Comparison of ENCODE assay signal across 20 cellular contexts in the genomic region with DNA sequence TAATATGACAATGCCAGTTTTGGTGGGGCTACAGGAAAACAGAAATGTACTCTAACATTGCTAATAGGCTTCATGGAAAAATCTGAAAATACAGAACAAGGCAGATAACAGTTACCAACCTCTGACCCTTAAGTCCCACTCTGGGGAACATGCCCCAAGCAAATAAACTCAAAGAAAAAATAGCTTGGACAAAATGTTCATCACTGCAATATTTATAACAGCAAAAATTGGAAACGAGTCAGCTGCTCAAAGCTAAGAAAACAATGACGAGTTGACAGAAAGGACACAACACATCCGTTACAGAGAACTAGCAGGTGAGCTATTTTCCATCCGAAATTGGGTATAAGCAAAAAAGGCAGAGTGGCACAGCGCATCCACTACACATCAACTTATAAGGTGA.
DNase-seq lines count a peak whose midpoint lies in the region; ATAC-seq and TF ChIP-seq lines count a peak whose summit lies in the region.
"Had no signal": no experiment of that assay in that cellular context is flagged by ENCODE, and none has a peak within 500 bp of the region (broad histone marks: within the 10 kb centered on the region; RNA-seq: fewer than 3 reads in every experiment).

No MANE protein-coding gene starts in this region.

- H3K4me2 ChIP-seq in hepatocyte (no peak overlapping the region), neural progenitor cell (no peak overlapping the region)

- H3K79me2 ChIP-seq in hepatocyte (peaks cover 90% of the 10 kb centered on the region), neural progenitor cell (ENCODE audit: low read depth) (peaks cover 60% of the 10 kb centered on the region)

- no peak overlapping the region for H3K4me3 Mint-ChIP-seq in neural progenitor cell
- H3K4me3 Mint-ChIP-seq: B cell; CD4-positive, alpha-beta T cell had no signal

- no peak overlapping the region for H2AFZ ChIP-seq in hepatocyte
- H2AFZ ChIP-seq in neural progenitor cell (replicated peaks): no peak overlapping the region

- H3K4me1 Mint-ChIP-seq in neural progenitor cell: peaks cover 55% of the 10 kb centered on the region

- no peak for TF ChIP-seq EP300 in suprapubic skin (IDR thresholded peaks at IDR 0.05)

- H3K27me3 Mint-ChIP-seq in neural progenitor cell (ENCODE audit: insufficient read depth, low read depth): no peaks in the 10 kb centered on the region
- H3K27me3 Mint-ChIP-seq: B cell; CD4-positive, alpha-beta T cell had no signal

- H3K27me3 ChIP-seq in adrenal gland (no peaks in the 10 kb centered on the region), hepatocyte (no peaks in the 10 kb centered on the region), suprapubic skin (no peaks in the 10 kb centered on the region), neural progenitor cell (no peaks in the 10 kb centered on the region)
- H3K27me3 ChIP-seq: SJSA1 had no signal

- H4K20me1 ChIP-seq in hepatocyte (ENCODE audit: insufficient read depth, poor library complexity, severe bottlenecking) (peaks cover 19% of the 10 kb centered on the region), neural progenitor cell (ENCODE audit: low read depth) (peaks cover 69% of the 10 kb centered on the region)

- no peak for ATAC-seq in HG03432 (IDR thresholded peaks at IDR 0.05; ENCODE audit: unreplicated experiment)
- ATAC-seq: K562, PC-3 had no signal

- no peak overlapping the region for H3K27ac Mint-ChIP-seq in neural progenitor cell
- H3K27ac Mint-ChIP-seq: B cell; CD4-positive, alpha-beta T cell had no signal

- no peak for TF ChIP-seq POLR2A in adrenal gland (IDR thresholded peaks at IDR 0.05)
- TF ChIP-seq POLR2A in suprapubic skin (IDR thresholded peaks at IDR 0.05): no peak

- 35 to 54% (median 46%) methylated on average over 5 of the region's 5 CpGs for WGBS in adrenal gland, 4 donors
- 92% methylated on average over 5 of the region's 5 CpGs for WGBS in hepatocyte (ENCODE audit: low lambda C conversion rate, missing lambda C conversion rate)
- WGBS in suprapubic skin: 80% methylated on average over 5 of the region's 5 CpGs

- H3K9me2 ChIP-seq in hepatocyte (replicated peaks; ENCODE audit: insufficient read depth): no peaks in the 10 kb centered on the region

- H3K4me1 ChIP-seq in adrenal gland (replicated peaks in 1 of 2) (peaks cover 29 to 78% of the 10 kb centered on the region in 2 donors), hepatocyte (ENCODE audit: insufficient read depth) (peaks cover 43% of the 10 kb centered on the region), suprapubic skin (peaks cover 87% of the 10 kb centered on the region), neural progenitor cell (peaks cover 19% of the 10 kb centered on the region)

- no peak for DNase-seq in adrenal gland
- no peak for DNase-seq in caudate nucleus (lab: John Stamatoyannopoulos, UW)
- no peak for DNase-seq in hepatocyte (ENCODE audit: low spot score)
- DNase-seq in suprapubic skin (ENCODE audit: low spot score in 2 of 2): no peak
- no peak for DNase-seq in DMS153 (lab: John Stamatoyannopoulos, UW)
- DNase-seq in neural progenitor cell (ENCODE audit: low spot score): no peak
- DNase-seq in HEK293T (ENCODE audit: extremely low spot score): no peak
- DNase-seq: CD4-positive, alpha-beta T cell; DMS79; NCI-H1436 treated with DMSO at 0.1 percent for 48 hours; NCI-H2029 treated with DMSO at 0.1 percent for 48 hours; NCI-H510A treated with DMSO at 0.1 percent for 48 hours; NCI-H82; PC-3 had no signal

- no peaks in the 10 kb centered on the region for H3K9me3 ChIP-seq in adrenal gland (replicated peaks in 1 of 3)
- no peaks in the 10 kb centered on the region for H3K9me3 ChIP-seq in hepatocyte (ENCODE audit: low read depth)
- no peaks in the 10 kb centered on the region for H3K9me3 ChIP-seq in suprapubic skin
- no peaks in the 10 kb centered on the region for H3K9me3 ChIP-seq in neural progenitor cell (ENCODE audit: low read depth)
- H3K9me3 ChIP-seq: HAP-1, SJSA1 had no signal

- TF ChIP-seq CTCF in adrenal gland (IDR thresholded peaks at IDR 0.05): no peak
- no peak for TF ChIP-seq CTCF in hepatocyte (IDR thresholded peaks at IDR 0.05; ENCODE audit: poor library complexity)
- no peak for TF ChIP-seq CTCF in suprapubic skin (IDR thresholded peaks at IDR 0.05)
- TF ChIP-seq CTCF in neural progenitor cell (IDR thresholded peaks at IDR 0.05): no peak

- no peaks in the 10 kb centered on the region for H3K36me3 ChIP-seq in adrenal gland (replicated peaks in 1 of 2)
- no peaks in the 10 kb centered on the region for H3K36me3 ChIP-seq in hepatocyte (replicated peaks; ENCODE audit: insufficient read depth, low read depth)
- no peaks in the 10 kb centered on the region for H3K36me3 ChIP-seq in suprapubic skin
- H3K36me3 ChIP-seq in neural progenitor cell: no peaks in the 10 kb centered on the region
- H3K36me3 ChIP-seq: HAP-1 had no signal

- no peak overlapping the region for H3K9ac ChIP-seq in neural progenitor cell

- POLR2A ChIA-PET in HEK293T (lab: Yijun Ruan, JAX): no interaction called here

- no peak overlapping the region for H3K4me3 ChIP-seq in adrenal gland
- H3K4me3 ChIP-seq in hepatocyte: no peak overlapping the region
- H3K4me3 ChIP-seq in suprapubic skin: no peak overlapping the region
- no peak overlapping the region for H3K4me3 ChIP-seq in neural progenitor cell
- H3K4me3 ChIP-seq: HAP-1, K562, SJSA1 had no signal

- H3K27ac ChIP-seq in adrenal gland (peak overlapping the region in 3 of 5 donors; percentile 40 to 65 (median 61)), caudate nucleus (ENCODE audit: low read depth, low read length) (peak overlapping the region; percentile 24), hepatocyte (peak overlapping the region; percentile 23), suprapubic skin (peak overlapping the region; percentile 75), neural progenitor cell (no peak overlapping the region)
- H3K27ac ChIP-seq: RWPE1, SJSA1 had no signal

- H3K9me3 Mint-ChIP-seq in neural progenitor cell: no peaks in the 10 kb centered on the region
- H3K9me3 Mint-ChIP-seq: CD4-positive, alpha-beta T cell had no signal

- CTCF ChIA-PET in HEK293T (lab: Yijun Ruan, JAX): no interaction called here

- H3F3A ChIP-seq in neural progenitor cell (ENCODE audit: low read depth): peaks cover 11% of the 10 kb centered on the region

- intact Hi-C loops in adrenal gland (cut with DNase I): no loop called here

- H3K36me3 Mint-ChIP-seq in neural progenitor cell: peaks cover 2% of the 10 kb centered on the region

TF ChIP-seq in HEK293T, 16 proteins besides CTCF, POLR2A, EP300 and RAD21:
- TF ChIP-seq FOXA1 (IDR thresholded peaks at IDR 0.05) (no peak), TARDBP (IDR thresholded peaks at IDR 0.05) (no peak), SUZ12 (IDR thresholded peaks at IDR 0.05) (no peak), HDGF (IDR thresholded peaks at IDR 0.05; ENCODE audit: borderline replicate concordance) (no peak), CTBP1 (IDR thresholded peaks at IDR 0.05; ENCODE audit: borderline replicate concordance) (no peak), LEF1 (IDR thresholded peaks at IDR 0.05; ENCODE audit: borderline replicate concordance) (no peak), ELF4 (IDR thresholded peaks at IDR 0.05) (no peak), FOXM1 (IDR thresholded peaks at IDR 0.05; ENCODE audit: borderline replicate concordance) (no peak), FOXK2 (IDR thresholded peaks at IDR 0.05) (no peak), BHLHE40 (IDR thresholded peaks at IDR 0.05; ENCODE audit: borderline replicate concordance) (no peak), ARNT (IDR thresholded peaks at IDR 0.05) (no peak), SP1 (IDR thresholded peaks at IDR 0.05) (no peak), ZNF384 (IDR thresholded peaks at IDR 0.05) (no peak), NFRKB (IDR thresholded peaks at IDR 0.05) (no peak), L3MBTL2 (conservative IDR thresholded peaks at IDR 0.05) (no peak)
- TF ChIP-seq, protein P1, sequence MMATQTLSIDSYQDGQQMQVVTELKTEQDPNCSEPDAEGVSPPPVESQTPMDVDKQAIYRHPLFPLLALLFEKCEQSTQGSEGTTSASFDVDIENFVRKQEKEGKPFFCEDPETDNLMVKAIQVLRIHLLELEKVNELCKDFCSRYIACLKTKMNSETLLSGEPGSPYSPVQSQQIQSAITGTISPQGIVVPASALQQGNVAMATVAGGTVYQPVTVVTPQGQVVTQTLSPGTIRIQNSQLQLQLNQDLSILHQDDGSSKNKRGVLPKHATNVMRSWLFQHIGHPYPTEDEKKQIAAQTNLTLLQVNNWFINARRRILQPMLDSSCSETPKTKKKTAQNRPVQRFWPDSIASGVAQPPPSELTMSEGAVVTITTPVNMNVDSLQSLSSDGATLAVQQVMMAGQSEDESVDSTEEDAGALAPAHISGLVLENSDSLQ (IDR thresholded peaks at IDR 0.05): no peak
